1 cellular context compared by ENCODE assay signal in the genomic region with DNA sequence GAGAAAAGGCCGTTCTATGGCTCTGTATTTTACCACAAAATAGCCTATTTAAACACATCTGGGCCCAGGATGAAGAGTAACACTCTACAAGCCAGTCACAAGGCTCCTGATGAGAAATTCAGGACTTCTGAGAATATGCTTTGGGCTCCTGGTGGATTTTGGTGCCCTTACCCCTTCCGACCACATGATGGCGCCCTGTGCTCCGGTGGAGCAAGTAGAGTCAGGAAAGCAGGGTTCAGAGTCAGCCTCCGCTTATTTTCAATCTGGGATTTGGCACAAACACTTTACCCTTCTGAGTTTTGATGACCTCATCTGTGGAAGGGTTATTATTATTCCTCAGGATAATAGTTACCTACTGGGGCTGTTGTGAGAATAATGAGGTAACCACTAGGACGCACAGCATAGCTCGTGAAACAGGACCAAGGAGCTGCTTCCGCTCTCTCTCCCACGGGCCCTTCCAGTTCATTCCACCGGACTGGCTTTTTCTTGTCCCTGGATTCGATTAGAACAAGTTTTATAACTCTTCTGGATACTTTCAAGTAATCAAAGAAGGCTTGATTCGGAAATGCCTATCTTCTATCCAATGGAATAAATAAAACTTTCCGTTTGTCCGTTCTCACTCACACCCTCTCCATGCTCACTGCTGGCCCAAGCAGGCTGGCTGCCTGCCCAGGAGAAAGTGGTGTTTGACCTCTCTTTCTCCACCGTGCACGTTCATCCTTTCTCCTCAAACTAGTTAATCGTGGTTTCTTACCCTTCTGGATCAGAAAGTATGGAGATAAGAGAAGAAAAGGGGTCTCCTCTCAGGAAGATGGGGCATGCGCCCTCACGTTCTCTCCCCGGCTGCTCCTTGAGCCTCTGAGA.
TF ChIP-seq lines count a peak whose summit lies in the region.

No MANE protein-coding gene starts in this region.

TF ChIP-seq in IMR-90, 13 proteins besides CTCF, POLR2A, EP300 and RAD21 (continued from another document):
- TF ChIP-seq MXI1 (IDR thresholded peaks at IDR 0.05; ENCODE audit: borderline replicate concordance, low read depth, low read length): no peak
- TF ChIP-seq BHLHE40 (IDR thresholded peaks at IDR 0.05; ENCODE audit: low read depth, low read length): no peak
- TF ChIP-seq, protein P1, sequence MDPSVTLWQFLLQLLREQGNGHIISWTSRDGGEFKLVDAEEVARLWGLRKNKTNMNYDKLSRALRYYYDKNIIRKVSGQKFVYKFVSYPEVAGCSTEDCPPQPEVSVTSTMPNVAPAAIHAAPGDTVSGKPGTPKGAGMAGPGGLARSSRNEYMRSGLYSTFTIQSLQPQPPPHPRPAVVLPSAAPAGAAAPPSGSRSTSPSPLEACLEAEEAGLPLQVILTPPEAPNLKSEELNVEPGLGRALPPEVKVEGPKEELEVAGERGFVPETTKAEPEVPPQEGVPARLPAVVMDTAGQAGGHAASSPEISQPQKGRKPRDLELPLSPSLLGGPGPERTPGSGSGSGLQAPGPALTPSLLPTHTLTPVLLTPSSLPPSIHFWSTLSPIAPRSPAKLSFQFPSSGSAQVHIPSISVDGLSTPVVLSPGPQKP (IDR thresholded peaks at IDR 0.05; ENCODE audit: borderline replicate concordance, low read depth, low read length): no peak
- TF ChIP-seq MAZ (IDR thresholded peaks at IDR 0.05; ENCODE audit: borderline replicate concordance, low read depth, low read length): no peak
- no peak for TF ChIP-seq SMC3 (IDR thresholded peaks at IDR 0.05; ENCODE audit: low read depth, low read length)
- no peak for TF ChIP-seq RCOR1 (IDR thresholded peaks at IDR 0.05; ENCODE audit: insufficient replicate concordance, low read length)
- TF ChIP-seq, protein P2, sequence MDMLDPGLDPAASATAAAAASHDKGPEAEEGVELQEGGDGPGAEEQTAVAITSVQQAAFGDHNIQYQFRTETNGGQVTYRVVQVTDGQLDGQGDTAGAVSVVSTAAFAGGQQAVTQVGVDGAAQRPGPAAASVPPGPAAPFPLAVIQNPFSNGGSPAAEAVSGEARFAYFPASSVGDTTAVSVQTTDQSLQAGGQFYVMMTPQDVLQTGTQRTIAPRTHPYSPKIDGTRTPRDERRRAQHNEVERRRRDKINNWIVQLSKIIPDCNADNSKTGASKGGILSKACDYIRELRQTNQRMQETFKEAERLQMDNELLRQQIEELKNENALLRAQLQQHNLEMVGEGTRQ (IDR thresholded peaks at IDR 0.05; ENCODE audit: low read depth, low read length): no peak
- no peak for TF ChIP-seq CHD1 (IDR thresholded peaks at IDR 0.05; ENCODE audit: low read depth, low read length)
- no peak for TF ChIP-seq CEBPB (IDR thresholded peaks at IDR 0.05; ENCODE audit: low read depth, low read length)
- no peak for TF ChIP-seq FOS (IDR thresholded peaks at IDR 0.05; ENCODE audit: low read depth, low read length)
- TF ChIP-seq MAFK (IDR thresholded peaks at IDR 0.05; ENCODE audit: low read depth, low read length): no peak
- TF ChIP-seq NFE2L2 (IDR thresholded peaks at IDR 0.05; ENCODE audit: low read depth, low read length): no peak
